Comparison of ENCODE assay signal across 11 cellular contexts in genomic region chr15:98981851-98982722, GRCh38. TPM values are rescaled to one million over a fixed set of nuclear protein-coding genes. Genes with fewer than 3 reads are reported as not detected.
DNase-seq lines count a peak whose midpoint lies in the region; ATAC-seq and TF ChIP-seq lines count a peak whose summit lies in the region.
"Had no signal": no experiment of that assay in that cellular context is flagged by ENCODE, and none has a peak within 500 bp of the region (broad histone marks: within the 10 kb centered on the region; RNA-seq: fewer than 3 reads in every experiment).

No MANE protein-coding gene starts in this region.

- H3K79me1 ChIP-seq in mesenchymal stem cell (replicated peaks; ENCODE audit: low read length, poor library complexity, severe bottlenecking): no peaks in the 10 kb centered on the region

- peaks cover 8% of the 10 kb centered on the region for H3K27me3 Mint-ChIP-seq in activated naive CD8-positive, alpha-beta T cell treated with anti-CD3 and anti-CD28 coated beads for 36 hours
- H3K27me3 Mint-ChIP-seq in T-helper 17 cell: peaks cover 8% of the 10 kb centered on the region

- no peak overlapping the region for H2BK120ac ChIP-seq in mesenchymal stem cell (ENCODE audit: low read depth, low read length)

- H3K4me2 ChIP-seq in mesenchymal stem cell (ENCODE audit: low read length, poor library complexity, severe bottlenecking): no peak overlapping the region

- H3K27ac ChIP-seq in mesenchymal stem cell (ENCODE audit: low read length, poor library complexity, severe bottlenecking): no peak overlapping the region

- H2BK5ac ChIP-seq in mesenchymal stem cell (ENCODE audit: low read depth, low read length, poor library complexity, severe bottlenecking): no peak overlapping the region

- H3K23ac ChIP-seq in mesenchymal stem cell (ENCODE audit: low read length in 2 of 2): no peak overlapping the region

- no peak overlapping the region for H3K4me3 ChIP-seq in mesenchymal stem cell (ENCODE audit: insufficient read depth in 1 of 2, low read depth in 1 of 2, low read length in 2 of 2)

- H3K27ac Mint-ChIP-seq in activated naive CD8-positive, alpha-beta T cell treated with anti-CD3 and anti-CD28 coated beads for 36 hours: no peak overlapping the region
- no peak overlapping the region for H3K27ac Mint-ChIP-seq in T-helper 17 cell

- peak overlapping the region; percentile 34 to 94 for H2BK12ac ChIP-seq in mesenchymal stem cell (ENCODE audit: low read length in 2 of 2)

- H3K36me3 Mint-ChIP-seq in activated naive CD8-positive, alpha-beta T cell treated with anti-CD3 and anti-CD28 coated beads for 36 hours: peaks cover 8% of the 10 kb centered on the region
- H3K36me3 Mint-ChIP-seq in T-helper 17 cell (ENCODE audit: low read depth): no peaks in the 10 kb centered on the region

- no peak overlapping the region for H3K4me3 Mint-ChIP-seq in activated naive CD8-positive, alpha-beta T cell treated with anti-CD3 and anti-CD28 coated beads for 36 hours
- no peak overlapping the region for H3K4me3 Mint-ChIP-seq in T-helper 17 cell

- peaks cover 11% of the 10 kb centered on the region for H3K9me3 Mint-ChIP-seq in activated naive CD8-positive, alpha-beta T cell treated with anti-CD3 and anti-CD28 coated beads for 36 hours

- no peaks in the 10 kb centered on the region for H3K27me3 ChIP-seq in mesenchymal stem cell (ENCODE audit: control insufficient read depth in 1 of 2, insufficient read depth in 1 of 2, low read length in 2 of 2)

- peak overlapping the region; percentile 14 for H4K91ac ChIP-seq in mesenchymal stem cell (ENCODE audit: low read length)

- no peak overlapping the region for H3K9ac ChIP-seq in mesenchymal stem cell (ENCODE audit: low read length)

- CTCF ChIA-PET in HEK293T (lab: Yijun Ruan, JAX): no interaction called here

- ATAC-seq in GM21360 (IDR thresholded peaks at IDR 0.05; ENCODE audit: unreplicated experiment) (peak; percentile 57), T-helper 17 cell (no peak), HG02870 (IDR thresholded peaks at IDR 0.05; ENCODE audit: unreplicated experiment) (no peak)

- peak overlapping the region; percentile 87 for H2AFZ ChIP-seq in mesenchymal stem cell (ENCODE audit: low read depth, low read length)

- H3K4me1 ChIP-seq in mesenchymal stem cell (ENCODE audit: control insufficient read depth, insufficient read depth, low read depth, low read length): peaks cover 2% of the 10 kb centered on the region

- 59% methylated on average over 12 of the region's 14 CpGs for WGBS in mesenchymal stem cell

- DNase-seq in AG08395 (ENCODE audit: low spot score) (peak; percentile 21), RPMI7951 (ENCODE audit: low read depth) (peak; percentile 25), mesenchymal stem cell (peak; percentile 77), HEK293T (ENCODE audit: extremely low spot score) (no peak), T-helper 17 cell (no peak)
- DNase-seq in activated naive CD8-positive, alpha-beta T cell treated with anti-CD3 and anti-CD28 coated beads for 36 hours: no peak
- DNase-seq: NCI-H1092, right cardiac atrium had no signal

- H3K9me3 ChIP-seq in mesenchymal stem cell (ENCODE audit: control insufficient read depth, low read length) (peaks cover 3% of the 10 kb centered on the region), T-helper 17 cell (ENCODE audit: control insufficient read depth, low read length, poor library complexity, severe bottlenecking) (no peaks in the 10 kb centered on the region)

- peak overlapping the region in 1 of 2 experiments; percentile 70 for H3K14ac ChIP-seq in mesenchymal stem cell (ENCODE audit: low read length in 2 of 2)

- no peaks in the 10 kb centered on the region for H3K36me3 ChIP-seq in mesenchymal stem cell (ENCODE audit: control insufficient read depth in 1 of 2, insufficient read depth in 2 of 2, low read depth in 1 of 2, low read length in 2 of 2)

- peak overlapping the region in 1 of 2 experiments; percentile 65 for H3K4ac ChIP-seq in mesenchymal stem cell (ENCODE audit: low read depth in 1 of 2, low read length in 2 of 2)

- H3K18ac ChIP-seq in mesenchymal stem cell (ENCODE audit: low read depth in 1 of 2, low read length in 2 of 2): peak overlapping the region; percentile 7 to 71

- H2BK15ac ChIP-seq in mesenchymal stem cell (ENCODE audit: low read depth, poor library complexity, severe bottlenecking): no peak overlapping the region

- POLR2A ChIA-PET in HEK293T (lab: Yijun Ruan, JAX): interaction anchor here (0.7 kb wide), 1 partner anchor 32 kb away, joined by 3 read pairs; no protein-coding TSS in a partner anchor

- H3K4me1 Mint-ChIP-seq in activated naive CD8-positive, alpha-beta T cell treated with anti-CD3 and anti-CD28 coated beads for 36 hours: no peaks in the 10 kb centered on the region
- H3K4me1 Mint-ChIP-seq in T-helper 17 cell: no peaks in the 10 kb centered on the region

- H4K8ac ChIP-seq in mesenchymal stem cell (ENCODE audit: low read length): peak overlapping the region; percentile 21

- no peak overlapping the region for H2AK5ac ChIP-seq in mesenchymal stem cell (ENCODE audit: low read length, severe bottlenecking)

TF ChIP-seq in HEK293T, 16 proteins besides CTCF, POLR2A, EP300 and RAD21:
- TF ChIP-seq HDGF (IDR thresholded peaks at IDR 0.05; ENCODE audit: borderline replicate concordance): no peak
- TF ChIP-seq TARDBP (IDR thresholded peaks at IDR 0.05): no peak
- TF ChIP-seq SP1 (IDR thresholded peaks at IDR 0.05): no peak
- TF ChIP-seq SUZ12 (IDR thresholded peaks at IDR 0.05): no peak
- TF ChIP-seq FOXK2 (IDR thresholded peaks at IDR 0.05): no peak
- TF ChIP-seq ARNT (IDR thresholded peaks at IDR 0.05): no peak

RNA-seq across cellular contexts. Expression of gene PGPEP1L, which starts 25.5 kb away (rescaled TPM):
- total RNA-seq in RPMI7951 (2014; rRNA removed; shearing (Covaris generic)): not detected in 2 replicates
- polyA plus RNA-seq in mesenchymal stem cell (2013, experiment 1 of 2): not detected
- not detected for polyA plus RNA-seq in mesenchymal stem cell (2013, experiment 2 of 2)
- not detected for total RNA-seq in activated naive CD8-positive, alpha-beta T cell treated with anti-CD3 and anti-CD28 coated beads for 36 hours
- not detected for total RNA-seq in T-helper 17 cell
- total RNA-seq: glomerular endothelial cell had no signal

Comparison
In these comparisons a context has a peak if more than half of its experiments do, and no peak if none do; other contexts are left out.
1. DNase-seq: peak in AG08395 (single experiment), RPMI7951 (single experiment) and mesenchymal stem cell (single experiment); none in activated naive CD8-positive, alpha-beta T cell treated with anti-CD3 and anti-CD28 coated beads for 36 hours (single experiment), HEK293T (single experiment) and T-helper 17 cell (0 of 3).